Comparison of ENCODE assay signal across 1 cellular context in the genomic region with DNA sequence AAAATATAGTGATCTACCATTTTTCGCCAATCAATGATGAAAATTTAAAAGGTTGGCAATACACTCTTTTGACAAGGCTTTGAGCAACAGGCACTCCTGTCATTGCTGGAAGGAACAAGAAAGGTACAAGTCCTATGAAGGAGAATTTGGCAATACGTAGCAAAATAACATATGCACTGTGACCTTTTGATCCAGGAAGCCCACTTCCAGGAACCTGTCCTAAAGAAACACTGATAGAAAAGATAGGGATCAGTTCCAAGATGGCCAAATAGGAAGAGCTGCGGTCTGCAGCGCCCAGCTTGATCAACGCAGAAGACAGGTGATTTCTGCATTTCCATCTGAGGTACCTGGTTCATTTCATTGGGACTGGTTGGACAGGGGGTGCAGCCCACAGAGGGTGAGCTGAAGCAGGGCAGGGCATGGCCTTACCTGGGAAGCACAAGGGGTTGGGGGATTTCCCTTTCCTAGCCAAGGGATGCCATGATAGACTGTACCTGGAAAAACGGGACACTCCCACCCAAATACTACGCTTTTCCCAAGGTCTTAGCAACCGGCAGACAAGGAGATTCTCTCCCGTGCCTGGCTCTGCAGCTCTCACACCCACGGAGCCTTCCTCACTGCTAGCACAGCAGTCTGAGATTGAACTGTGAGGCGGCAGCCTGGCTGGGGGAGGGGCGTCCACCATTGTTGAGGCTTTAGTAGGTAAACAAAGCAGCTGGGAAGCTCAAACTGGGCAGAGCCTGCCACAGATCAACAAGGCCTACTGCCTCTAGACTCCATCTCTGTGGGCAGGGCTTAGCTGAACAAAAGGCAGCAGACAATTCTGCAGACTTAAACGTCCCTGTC.
TF ChIP-seq lines count a peak whose summit lies in the region.

No MANE protein-coding gene starts in this region.

TF ChIP-seq in H1, 55 proteins besides CTCF, POLR2A, EP300 and RAD21 (continued from another document):
- TF ChIP-seq CBX8 (IDR thresholded peaks at IDR 0.05; ENCODE audit: borderline replicate concordance, low read depth, low read length) (no peak), TAF1 (IDR thresholded peaks at IDR 0.05; ENCODE audit: low read depth, low read length) (peak; percentile 57; the same call in 1 of the 2 replicates), POLR2AphosphoS5 (IDR thresholded peaks at IDR 0.05; ENCODE audit: low read depth, low read length) (no peak)
